Comparison of ENCODE assay signal across 12 cellular contexts in the genomic region with DNA sequence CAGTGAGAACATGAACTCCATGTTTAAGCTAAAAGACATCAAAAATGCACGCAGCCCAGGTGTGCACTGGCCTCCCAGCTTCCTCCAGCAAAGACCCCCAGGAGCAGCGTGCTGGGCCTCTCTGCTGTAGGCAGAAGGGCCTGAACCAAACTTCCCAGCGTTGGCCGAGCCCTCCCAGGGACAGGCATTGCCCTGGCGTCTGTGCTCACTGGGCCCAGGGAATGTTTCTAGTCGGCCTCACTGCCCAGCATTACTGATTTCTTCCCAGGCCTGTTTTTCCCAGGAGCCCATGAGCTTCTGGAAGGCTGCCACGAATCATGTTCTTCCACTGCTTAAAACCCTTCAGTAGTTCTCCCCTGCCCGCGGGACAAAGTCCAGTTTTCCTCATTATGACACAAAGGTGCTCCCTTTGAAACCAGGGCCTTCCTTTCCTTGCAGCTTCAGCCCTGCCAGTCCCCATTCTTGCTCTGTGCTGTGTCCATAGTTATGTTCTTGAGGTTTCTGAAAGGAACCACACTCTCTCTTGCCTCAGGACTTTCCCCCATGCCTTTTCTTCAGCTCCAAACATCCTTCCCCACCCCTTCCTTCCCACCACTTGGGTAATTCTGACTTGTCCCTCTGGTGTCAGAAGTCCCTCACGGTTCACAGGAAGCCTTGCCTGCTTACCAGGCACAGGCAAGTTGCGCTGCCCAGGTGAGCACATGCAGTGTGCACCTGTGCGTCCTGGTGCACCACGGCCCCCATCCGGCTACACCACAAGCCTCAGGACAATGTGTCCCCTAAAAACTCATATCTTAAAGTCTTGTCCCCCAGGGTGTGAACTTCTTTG.
DNase-seq lines count a peak whose midpoint lies in the region; ATAC-seq and TF ChIP-seq lines count a peak whose summit lies in the region.
"Had no signal": no experiment of that assay in that cellular context is flagged by ENCODE, and none has a peak within 500 bp of the region (broad histone marks: within the 10 kb centered on the region; RNA-seq: fewer than 3 reads in every experiment).

No MANE protein-coding gene starts in this region.

- peaks cover 78% of the 10 kb centered on the region for H3K4me1 Mint-ChIP-seq in activated CD8-positive, alpha-beta memory T cell treated with anti-CD3 and anti-CD28 coated beads, Interleukin-2, amount 10 ng/mL, durations not matched to agents 7 days and 5 days
- peaks cover 67% of the 10 kb centered on the region for H3K4me1 Mint-ChIP-seq in activated naive CD8-positive, alpha-beta T cell treated with anti-CD3 and anti-CD28 coated beads for 36 hours

- H3K9me3 Mint-ChIP-seq in activated CD8-positive, alpha-beta memory T cell treated with anti-CD3 and anti-CD28 coated beads, Interleukin-2, amount 10 ng/mL, durations not matched to agents 7 days and 5 days (ENCODE audit: low read depth), result no peaks in the 10 kb centered on the region
- H3K9me3 Mint-ChIP-seq in activated naive CD8-positive, alpha-beta T cell treated with anti-CD3 and anti-CD28 coated beads for 36 hours, result no peaks in the 10 kb centered on the region

- ATAC-seq in activated CD8-positive, alpha-beta memory T cell treated with anti-CD3 and anti-CD28 coated beads, Interleukin-2, amount 10 ng/mL, durations not matched to agents 7 days and 5 days, result no peak
- peak; percentile 74 for ATAC-seq in left lobe of liver

- H3K27me3 ChIP-seq in stomach, result no peaks in the 10 kb centered on the region
- H3K27me3 ChIP-seq: esophagus squamous epithelium had no signal

- CTCF ChIA-PET in activated CD8-positive, alpha-beta memory T cell treated with anti-CD3 and anti-CD28 coated beads, Interleukin-2, amount 10 ng/mL, durations not matched to agents 7 days and 5 days (lab: Charles Lee), result interaction anchor here (0.6 to 2.3 kb wide), 10 partner anchors 8 to 591 kb away, joined by 3 to 7 read pairs (median 4); no protein-coding TSS in a partner anchor

- no peaks in the 10 kb centered on the region for H3K36me3 Mint-ChIP-seq in activated CD8-positive, alpha-beta memory T cell treated with anti-CD3 and anti-CD28 coated beads, Interleukin-2, amount 10 ng/mL, durations not matched to agents 7 days and 5 days
- H3K36me3 Mint-ChIP-seq in activated naive CD8-positive, alpha-beta T cell treated with anti-CD3 and anti-CD28 coated beads for 36 hours, result peaks cover 16% of the 10 kb centered on the region

- no peak for DNase-seq in activated CD8-positive, alpha-beta memory T cell treated with anti-CD3 and anti-CD28 coated beads, Interleukin-2, amount 10 ng/mL, durations not matched to agents 7 days and 5 days
- DNase-seq in activated CD8-positive, alpha-beta memory T cell treated with anti-CD3 and anti-CD28 coated beads, Interleukin-2, amount 50 U/mL, for 48 hours, result no peak
- no peak for DNase-seq in activated naive CD8-positive, alpha-beta T cell treated with anti-CD3 and anti-CD28 coated beads for 36 hours
- peak; percentile 74 for DNase-seq in left lobe of liver (ENCODE audit: low spot score)
- peak; percentile 78 for DNase-seq in stomach
- no peak for DNase-seq in NCI-H1436 treated with DMSO at 0.1 percent for 48 hours (lab: John Stamatoyannopoulos, UW)
- DNase-seq in RKO (ENCODE audit: low spot score), result no peak
- DNase-seq in ACHN, result no peak
- DNase-seq: activated CD8-positive, alpha-beta memory T cell treated with anti-CD3 and anti-CD28 coated beads, Interleukin-2, amount 50 U/mL, for 4 hours; esophagus squamous epithelium; GOT3; NCI-H146 had no signal

- no peak for TF ChIP-seq CTCF in stomach (IDR thresholded peaks at IDR 0.05)

- H3K36me3 ChIP-seq in stomach, result no peaks in the 10 kb centered on the region
- H3K36me3 ChIP-seq: esophagus squamous epithelium had no signal

- H3K27ac Mint-ChIP-seq in activated CD8-positive, alpha-beta memory T cell treated with anti-CD3 and anti-CD28 coated beads, Interleukin-2, amount 10 ng/mL, durations not matched to agents 7 days and 5 days, result peak overlapping the region; percentile 83
- peak overlapping the region; percentile 76 for H3K27ac Mint-ChIP-seq in activated naive CD8-positive, alpha-beta T cell treated with anti-CD3 and anti-CD28 coated beads for 36 hours

- intact Hi-C loops in stomach (cut with DNase I; ENCODE audit: low total_unique reads), result no loop called here

- TF ChIP-seq POLR2A in stomach (IDR thresholded peaks at IDR 0.05), result no peak

- H3K4me1 ChIP-seq in stomach, result peaks cover 0 to 24% (median 11%) of the 10 kb centered on the region in 4 donors

- in situ Hi-C loops in ACHN (cut with HindIII; ENCODE audit: low pct_ligation_motif_present, low pct_unique_long_range_greater_than_20kb, low sequenced_read_pairs), result no loop called here

- H3K27me3 Mint-ChIP-seq in activated CD8-positive, alpha-beta memory T cell treated with anti-CD3 and anti-CD28 coated beads, Interleukin-2, amount 10 ng/mL, durations not matched to agents 7 days and 5 days, result no peaks in the 10 kb centered on the region
- H3K27me3 Mint-ChIP-seq in activated naive CD8-positive, alpha-beta T cell treated with anti-CD3 and anti-CD28 coated beads for 36 hours, result no peaks in the 10 kb centered on the region

- 59 to 72% (median 60%) methylated on average over 11 to 14 of the region's 14 CpGs for WGBS in stomach, 5 donors

- TF ChIP-seq EP300 in stomach (IDR thresholded peaks at IDR 0.05), result no peak

- no peak overlapping the region for H3K4me3 Mint-ChIP-seq in activated CD8-positive, alpha-beta memory T cell treated with anti-CD3 and anti-CD28 coated beads, Interleukin-2, amount 10 ng/mL, durations not matched to agents 7 days and 5 days
- peak overlapping the region; percentile 50 for H3K4me3 Mint-ChIP-seq in activated naive CD8-positive, alpha-beta T cell treated with anti-CD3 and anti-CD28 coated beads for 36 hours

- H3K27ac ChIP-seq in stomach, result peak overlapping the region; percentile 18 to 66 (median 39)
- H3K27ac ChIP-seq: esophagus squamous epithelium had no signal

- no peaks in the 10 kb centered on the region for H3K9me3 ChIP-seq in stomach
- H3K9me3 ChIP-seq: esophagus squamous epithelium had no signal

- no peak overlapping the region for H3K4me3 ChIP-seq in stomach
- H3K4me3 ChIP-seq: esophagus squamous epithelium had no signal

Comparison
In these comparisons a context has a peak if more than half of its experiments do, and no peak if none do; other contexts are left out.
1. DNase-seq: peak in left lobe of liver (single experiment) and stomach (single experiment); none in activated CD8-positive, alpha-beta memory T cell treated with anti-CD3 and anti-CD28 coated beads, Interleukin-2, amount 10 ng/mL, durations not matched to agents 7 days and 5 days (single experiment), activated CD8-positive, alpha-beta memory T cell treated with anti-CD3 and anti-CD28 coated beads, Interleukin-2, amount 50 U/mL, for 48 hours (single experiment), activated naive CD8-positive, alpha-beta T cell treated with anti-CD3 and anti-CD28 coated beads for 36 hours (single experiment), NCI-H1436 treated with DMSO at 0.1 percent for 48 hours (single experiment), RKO (single experiment) and ACHN (single experiment).